22 cellular contexts compared by ENCODE assay signal in the genomic region with DNA sequence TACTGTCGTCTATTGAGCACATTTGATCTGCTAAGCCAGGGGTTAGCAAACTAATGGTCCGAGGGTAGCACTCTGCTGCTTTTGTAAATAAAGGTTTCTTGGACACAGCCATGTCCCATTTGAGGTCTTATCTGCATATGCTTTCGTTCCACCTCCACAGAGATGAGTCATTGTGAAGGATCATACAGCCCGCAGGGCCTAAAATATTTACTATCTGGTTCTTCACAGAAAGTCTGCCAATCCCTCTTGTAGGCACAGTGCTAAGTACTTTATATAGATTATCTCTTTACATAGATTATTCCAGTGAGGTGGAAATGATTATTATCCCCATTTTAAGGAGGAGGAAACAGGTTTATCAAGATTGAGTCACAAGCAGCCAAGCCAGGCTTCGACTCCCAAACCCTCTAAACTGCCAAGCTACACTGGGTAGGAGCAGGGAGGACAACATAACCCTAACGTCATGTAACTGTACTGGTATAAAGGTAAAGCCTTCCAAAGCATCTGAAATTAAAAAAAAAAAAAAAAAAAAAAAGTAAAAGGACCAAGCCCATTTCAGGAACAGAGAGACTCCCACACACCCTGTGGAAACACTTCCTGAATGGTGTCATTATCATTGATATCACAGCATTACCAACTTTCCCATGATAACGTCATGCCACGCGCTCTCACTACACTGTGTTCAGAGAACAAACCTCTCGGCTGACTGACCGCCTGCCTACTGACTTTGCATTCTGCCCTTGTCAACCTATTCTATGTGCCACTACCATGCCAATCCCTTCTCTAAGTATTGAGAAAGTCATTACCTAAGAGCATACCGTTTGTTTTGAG.
DNase-seq lines count a peak whose midpoint lies in the region; ATAC-seq lines count a peak whose summit lies in the region.
"Had no signal": no experiment of that assay in that cellular context is flagged by ENCODE, and none has a peak within 500 bp of the region (broad histone marks: within the 10 kb centered on the region; RNA-seq: fewer than 3 reads in every experiment).

No MANE protein-coding gene starts in this region.

- H3K4me1 Mint-ChIP-seq in activated naive CD8-positive, alpha-beta T cell treated with anti-CD3 and anti-CD28 coated beads for 36 hours: no peaks in the 10 kb centered on the region

- H3K4me1 ChIP-seq in adipocyte (ENCODE audit: control insufficient read depth, insufficient read depth, low read length): peaks cover 18% of the 10 kb centered on the region

- H3K27me3 ChIP-seq in adipocyte (replicated peaks; ENCODE audit: control insufficient read depth, insufficient read depth, low read length): no peaks in the 10 kb centered on the region
- H3K27me3 ChIP-seq: suprapubic skin had no signal

- H3K27ac Mint-ChIP-seq in activated naive CD8-positive, alpha-beta T cell treated with anti-CD3 and anti-CD28 coated beads for 36 hours: no peak overlapping the region
- H3K27ac Mint-ChIP-seq: brain; CD4-positive, alpha-beta memory T cell; H9 had no signal

- no peaks in the 10 kb centered on the region for H3K9me3 Mint-ChIP-seq in activated naive CD8-positive, alpha-beta T cell treated with anti-CD3 and anti-CD28 coated beads for 36 hours

- no peaks in the 10 kb centered on the region for H3K36me3 Mint-ChIP-seq in activated naive CD8-positive, alpha-beta T cell treated with anti-CD3 and anti-CD28 coated beads for 36 hours

- H3K4me3 ChIP-seq in adipocyte (ENCODE audit: low read length): no peak overlapping the region
- H3K4me3 ChIP-seq: A549, lung, suprapubic skin had no signal

- H3K36me3 ChIP-seq in adipocyte (ENCODE audit: control insufficient read depth, insufficient read depth, low read length, severe bottlenecking): no peaks in the 10 kb centered on the region
- H3K36me3 ChIP-seq: suprapubic skin had no signal

- intact Hi-C loops in left cardiac atrium (cut with DNase I): loop anchor here in 1 of 2 donors (10.0 kb wide), 1 partner anchor 767 kb away; no protein-coding TSS in a partner anchor
- intact Hi-C loops in Right ventricle myocardium superior (cut with DNase I): no loop called here

- H3K27me3 Mint-ChIP-seq in activated naive CD8-positive, alpha-beta T cell treated with anti-CD3 and anti-CD28 coated beads for 36 hours: no peaks in the 10 kb centered on the region
- H3K27me3 Mint-ChIP-seq: brain; CD4-positive, alpha-beta memory T cell had no signal

- no peak overlapping the region for H3K4me3 Mint-ChIP-seq in activated naive CD8-positive, alpha-beta T cell treated with anti-CD3 and anti-CD28 coated beads for 36 hours
- H3K4me3 Mint-ChIP-seq: brain; CD4-positive, alpha-beta memory T cell; H9; neural crest cell had no signal

- no peak overlapping the region for H3K9ac ChIP-seq in adipocyte (ENCODE audit: low read length)

- ATAC-seq in left cardiac atrium (peak; percentile 27 to 33), Right ventricle myocardium superior (ENCODE audit: poor library complexity) (no peak)
- no peak for ATAC-seq in stimulated activated naive CD8-positive, alpha-beta T cell treated with anti-CD3 and anti-CD28 coated beads, Interleukin-15, Interleukin-2, amounts not matched to agents 100 U/mL and 50 U/mL, for 24 hours
- ATAC-seq: A549; activated CD4-positive, CD25-positive, alpha-beta regulatory T cell treated with anti-CD3 and anti-CD28 coated beads, Interleukin-2, amount 50 U/mL, for 24 hours had no signal

- no peaks in the 10 kb centered on the region for H3K9me3 ChIP-seq in adipocyte (ENCODE audit: control insufficient read depth, low read length)
- H3K9me3 ChIP-seq: A549, suprapubic skin had no signal

- DNase-seq in left cardiac atrium: peak; percentile 34
- no peak for DNase-seq in Right ventricle myocardium superior
- DNase-seq in adipocyte (ENCODE audit: low read depth): peak; percentile 4
- peak; percentile 69 for DNase-seq in iris pigment epithelial cell (ENCODE audit: low read depth)
- no peak for DNase-seq in DMS153 treated with DMSO at 0.1 percent for 48 hours (lab: John Stamatoyannopoulos, UW; ENCODE audit: unreplicated experiment)
- no peak for DNase-seq in AG08395 (ENCODE audit: low spot score)
- no peak for DNase-seq in activated naive CD8-positive, alpha-beta T cell treated with anti-CD3 and anti-CD28 coated beads for 36 hours
- no peak for DNase-seq in stimulated activated naive CD8-positive, alpha-beta T cell treated with anti-CD3 and anti-CD28 coated beads, Interleukin-15, Interleukin-2, amounts not matched to agents 100 U/mL and 50 U/mL, for 24 hours
- DNase-seq: CD4-positive, alpha-beta memory T cell; effector CD8-positive, alpha-beta T cell; foreskin fibroblast; H9; NCI-H1092 treated with DMSO at 0.1 percent for 48 hours; NCI-H2171 treated with DMSO at 0.1 percent for 48 hours; NCI-H82; retina had no signal

Comparison
In these comparisons a context has a peak if more than half of its experiments do, and no peak if none do; other contexts are left out.
1. ATAC-seq: peak in left cardiac atrium (2 of 2); none in Right ventricle myocardium superior (single experiment) and stimulated activated naive CD8-positive, alpha-beta T cell treated with anti-CD3 and anti-CD28 coated beads, Interleukin-15, Interleukin-2, amounts not matched to agents 100 U/mL and 50 U/mL, for 24 hours (single experiment).
2. DNase-seq: peak in left cardiac atrium (single experiment), adipocyte (single experiment) and iris pigment epithelial cell (single experiment); none in Right ventricle myocardium superior (single experiment), DMS153 treated with DMSO at 0.1 percent for 48 hours (single experiment), AG08395 (single experiment), activated naive CD8-positive, alpha-beta T cell treated with anti-CD3 and anti-CD28 coated beads for 36 hours (single experiment) and stimulated activated naive CD8-positive, alpha-beta T cell treated with anti-CD3 and anti-CD28 coated beads, Interleukin-15, Interleukin-2, amounts not matched to agents 100 U/mL and 50 U/mL, for 24 hours (single experiment).